Comparison of ENCODE assay signal across 32 cellular contexts in the genomic region with DNA sequence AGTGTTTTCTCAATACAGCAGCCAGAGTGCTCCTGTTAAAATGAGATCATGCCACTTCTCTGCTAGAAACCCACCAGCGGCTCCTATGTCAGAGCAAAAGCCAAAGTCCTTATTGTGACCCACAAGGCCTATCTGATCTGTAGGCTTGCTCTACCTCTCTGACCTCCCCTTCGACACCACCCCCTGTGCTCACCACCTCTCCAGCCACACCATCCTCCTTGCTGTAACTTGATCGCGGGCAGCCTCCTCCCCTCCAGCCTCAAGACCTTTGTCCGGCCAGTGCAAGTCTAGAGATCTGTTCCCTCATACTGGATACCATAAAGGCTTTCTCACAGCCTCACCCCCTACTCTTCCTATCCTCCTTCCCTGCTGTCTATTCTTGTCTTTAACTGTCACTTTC. TPM values are rescaled to one million over a fixed set of nuclear protein-coding genes. Genes with fewer than 3 reads are reported as not detected.
A peak's percentile ranks its signal among the peaks of the same experiment; 100 is the strongest.
DNase-seq lines count a peak whose midpoint lies in the region; ATAC-seq and TF ChIP-seq lines count a peak whose summit lies in the region.
"Had no signal": no experiment of that assay in that cellular context is flagged by ENCODE, and none has a peak within 500 bp of the region (broad histone marks: within the 10 kb centered on the region; RNA-seq: fewer than 3 reads in every experiment).

No MANE protein-coding gene starts in this region.

- H3K4me1 Mint-ChIP-seq in activated naive CD8-positive, alpha-beta T cell (ENCODE audit: low read depth), result peaks cover 13% of the 10 kb centered on the region
- peaks cover 10% of the 10 kb centered on the region for H3K4me1 Mint-ChIP-seq in activated naive CD8-positive, alpha-beta T cell treated with anti-CD3 and anti-CD28 coated beads for 36 hours
- H3K4me1 Mint-ChIP-seq in glutamatergic neuron (ENCODE audit: low read depth, unreplicated experiment) (peaks cover 34% of the 10 kb centered on the region), progenitor cell of endocrine pancreas (ENCODE audit: low read depth) (peaks cover 28% of the 10 kb centered on the region)

- no peak overlapping the region for H3K27ac ChIP-seq in RWPE2 (ENCODE audit: poor library complexity, severe bottlenecking)
- H3K27ac ChIP-seq: C4-2B, GM23248, ovary, PC-9, suprapubic skin had no signal

- H3K27me3 Mint-ChIP-seq in activated naive CD8-positive, alpha-beta T cell, result peaks cover 38% of the 10 kb centered on the region
- peaks cover 60% of the 10 kb centered on the region for H3K27me3 Mint-ChIP-seq in activated naive CD8-positive, alpha-beta T cell treated with anti-CD3 and anti-CD28 coated beads for 36 hours
- H3K27me3 Mint-ChIP-seq in glutamatergic neuron (ENCODE audit: unreplicated experiment) (peaks cover 24% of the 10 kb centered on the region), progenitor cell of endocrine pancreas (peaks cover 33% of the 10 kb centered on the region)

- H3K27me3 ChIP-seq in RWPE2 (ENCODE audit: insufficient read depth, poor library complexity, severe bottlenecking), result peaks cover 29% of the 10 kb centered on the region
- H3K27me3 ChIP-seq: ovary had no signal

- H3K36me3 ChIP-seq in RWPE2 (ENCODE audit: low read depth), result no peaks in the 10 kb centered on the region
- H3K36me3 ChIP-seq: ovary, suprapubic skin had no signal

- H3K36me3 Mint-ChIP-seq in activated naive CD8-positive, alpha-beta T cell, result peaks cover 5% of the 10 kb centered on the region
- no peaks in the 10 kb centered on the region for H3K36me3 Mint-ChIP-seq in activated naive CD8-positive, alpha-beta T cell treated with anti-CD3 and anti-CD28 coated beads for 36 hours
- peaks cover 4% of the 10 kb centered on the region for H3K36me3 Mint-ChIP-seq in glutamatergic neuron (ENCODE audit: unreplicated experiment)
- no peaks in the 10 kb centered on the region for H3K36me3 Mint-ChIP-seq in progenitor cell of endocrine pancreas (ENCODE audit: insufficient read depth)

- no peaks in the 10 kb centered on the region for H3K9me3 Mint-ChIP-seq in activated naive CD8-positive, alpha-beta T cell (ENCODE audit: low read depth)
- no peaks in the 10 kb centered on the region for H3K9me3 Mint-ChIP-seq in activated naive CD8-positive, alpha-beta T cell treated with anti-CD3 and anti-CD28 coated beads for 36 hours
- H3K9me3 Mint-ChIP-seq in glutamatergic neuron (ENCODE audit: unreplicated experiment) (peaks cover 25% of the 10 kb centered on the region), progenitor cell of endocrine pancreas (ENCODE audit: low read depth) (peaks cover 3% of the 10 kb centered on the region)
- H3K9me3 Mint-ChIP-seq: T-helper 1 cell treated with Interleukin-12 subunit alpha and Interleukin-12 subunit beta and Interleukin-4 antibody, amounts not matched to agents 30 μg/mL and 1 μg/mL, for 36 hours had no signal

- H3K4me1 ChIP-seq in RWPE2 (ENCODE audit: insufficient read depth, poor library complexity, severe bottlenecking), result no peaks in the 10 kb centered on the region

- H3K4me3 ChIP-seq in RWPE2 (ENCODE audit: severe bottlenecking) (no peak overlapping the region), foreskin fibroblast (ENCODE audit: low read depth in 1 of 2, low read length in 2 of 2) (no peak overlapping the region)
- H3K4me3 ChIP-seq: GM23248, ovary, PC-9, suprapubic skin had no signal

- H3K27ac Mint-ChIP-seq in activated naive CD8-positive, alpha-beta T cell, result no peak overlapping the region
- H3K27ac Mint-ChIP-seq in activated naive CD8-positive, alpha-beta T cell treated with anti-CD3 and anti-CD28 coated beads for 36 hours, result no peak overlapping the region
- H3K27ac Mint-ChIP-seq in glutamatergic neuron (ENCODE audit: unreplicated experiment), result peak overlapping the region; percentile 25
- H3K27ac Mint-ChIP-seq in progenitor cell of endocrine pancreas, result peak overlapping the region; percentile 18
- H3K27ac Mint-ChIP-seq: naive thymus-derived CD8-positive, alpha-beta T cell; T-helper 1 cell treated with Interleukin-12 subunit alpha and Interleukin-12 subunit beta and Interleukin-4 antibody, amounts not matched to agents 30 μg/mL and 1 μg/mL, for 36 hours had no signal

- TF ChIP-seq CTCF in RWPE2 (IDR thresholded peaks at IDR 0.05; ENCODE audit: poor library complexity, severe bottlenecking) (no peak), glutamatergic neuron (IDR thresholded peaks at IDR 0.05; ENCODE audit: partially characterized antibody, unreplicated experiment) (no peak), progenitor cell of endocrine pancreas (IDR thresholded peaks at IDR 0.05; ENCODE audit: unreplicated experiment) (no peak), foreskin fibroblast (IDR thresholded peaks at IDR 0.05; ENCODE audit: low read depth, low read length) (no peak)

- H3K9me3 ChIP-seq in RWPE2 (ENCODE audit: severe bottlenecking), result no peaks in the 10 kb centered on the region
- H3K9me3 ChIP-seq: ovary, suprapubic skin had no signal

- no peak for ATAC-seq in RWPE2 (ENCODE audit: low read depth)
- ATAC-seq: activated CD4-positive, CD25-positive, alpha-beta regulatory T cell treated with anti-CD3 and anti-CD28 coated beads, Interleukin-2, amount 50 U/mL, for 24 hours; naive thymus-derived CD8-positive, alpha-beta T cell; Right ventricle myocardium inferior; SK-N-SH treated with all-trans-retinoic acid at 6 μM for 48 hours had no signal

- DNase-seq in activated naive CD8-positive, alpha-beta T cell treated with anti-CD3 and anti-CD28 coated beads for 36 hours, result no peak
- DNase-seq in RWPE2 (ENCODE audit: low spot score) (peak; percentile 54), glutamatergic neuron (no peak), progenitor cell of endocrine pancreas (ENCODE audit: low spot score, unreplicated experiment) (no peak), anterior cingulate cortex (lab: John Stamatoyannopoulos, UW) (no peak), islet precursor cell (no peak), foreskin fibroblast (no peak)
- DNase-seq: 8988T; activated CD4-positive, alpha-beta T cell treated with anti-CD3 and anti-CD28 coated beads, Interleukin-2, amount 50 U/mL, for 48 hours; activated naive CD4-positive, alpha-beta T cell treated with Interleukin-2 at 50 U/mL for 16 hours; activated T-cell treated with anti-CD3 and anti-CD28 coated beads, Interleukin-2, amount 50 U/mL, for 48 hours; cortex of kidney; DMS79 treated with DMSO at 0.1 percent for 48 hours; effector memory CD4-positive, alpha-beta T cell; GF-D8; kidney; midbrain; naive thymus-derived CD8-positive, alpha-beta T cell; NCI-H1417; NCI-H2029; PC-9; stimulated activated naive CD4-positive, alpha-beta T cell treated with Interleukin-2 at 50 U/mL for 16 hours had no signal

- peak overlapping the region; percentile 38 for H3K4me3 Mint-ChIP-seq in activated naive CD8-positive, alpha-beta T cell
- H3K4me3 Mint-ChIP-seq in activated naive CD8-positive, alpha-beta T cell treated with anti-CD3 and anti-CD28 coated beads for 36 hours, result no peak overlapping the region
- H3K4me3 Mint-ChIP-seq in glutamatergic neuron (ENCODE audit: unreplicated experiment), result peak overlapping the region; percentile 69
- H3K4me3 Mint-ChIP-seq in progenitor cell of endocrine pancreas (ENCODE audit: low read depth), result no peak overlapping the region

RNA-seq across cellular contexts. Expression of a gene that starts 1.9 kb away (rescaled TPM):
- total RNA-seq in activated naive CD8-positive, alpha-beta T cell treated with anti-CD3 and anti-CD28 coated beads for 36 hours, result under 1 TPM; 0.42 to 0.45 TPM
- total RNA-seq in glutamatergic neuron (ENCODE audit: unreplicated experiment) (53.9 TPM), progenitor cell of endocrine pancreas (11.5 and 12.8 TPM in 2 replicates)

RNA-seq across cellular contexts. Expression of a gene that starts 46.9 kb away (rescaled TPM):
- not detected for total RNA-seq in activated naive CD8-positive, alpha-beta T cell treated with anti-CD3 and anti-CD28 coated beads for 36 hours
- total RNA-seq in glutamatergic neuron (ENCODE audit: unreplicated experiment) (342 TPM), progenitor cell of endocrine pancreas (125 and 138 TPM in 2 replicates)
- total RNA-seq: GM23248; lower leg skin; naive thymus-derived CD8-positive, alpha-beta T cell; suprapubic skin had no signal

Comparison
In these comparisons a context has a peak if more than half of its experiments do, and no peak if none do; other contexts are left out.
1. H3K4me3 Mint-ChIP-seq: peak in activated naive CD8-positive, alpha-beta T cell (single experiment) and glutamatergic neuron (single experiment); none in activated naive CD8-positive, alpha-beta T cell treated with anti-CD3 and anti-CD28 coated beads for 36 hours (single experiment) and progenitor cell of endocrine pancreas (single experiment).
2. H3K27ac Mint-ChIP-seq: peak in glutamatergic neuron (single experiment) and progenitor cell of endocrine pancreas (single experiment); none in activated naive CD8-positive, alpha-beta T cell (single experiment) and activated naive CD8-positive, alpha-beta T cell treated with anti-CD3 and anti-CD28 coated beads for 36 hours (single experiment).
3. RNA of a gene that starts 46.9 kb away (total RNA-seq): 342 TPM in glutamatergic neuron (single experiment) and 125 to 138 TPM in progenitor cell of endocrine pancreas; not detected in activated naive CD8-positive, alpha-beta T cell treated with anti-CD3 and anti-CD28 coated beads for 36 hours; every median in the first group is over 100 times any median in the second.